In genomic region chr12:6919588-6919987, GRCh38 we compare ENCODE assay signal across 1 cellular context.
TF ChIP-seq lines count a peak whose summit lies in the region.

No MANE protein-coding gene starts in this region.

TF ChIP-seq in HepG2, 621 proteins besides CTCF, POLR2A, EP300 and RAD21:
- TF ChIP-seq ZNF749 (CRISPR knock-in tag; IDR thresholded peaks at IDR 0.05; ENCODE audit: borderline replicate concordance) = no peak
- TF ChIP-seq ZBTB43 (CRISPR knock-in tag; conservative IDR thresholded peaks at IDR 0.05) = no peak
- TF ChIP-seq, protein P1, sequence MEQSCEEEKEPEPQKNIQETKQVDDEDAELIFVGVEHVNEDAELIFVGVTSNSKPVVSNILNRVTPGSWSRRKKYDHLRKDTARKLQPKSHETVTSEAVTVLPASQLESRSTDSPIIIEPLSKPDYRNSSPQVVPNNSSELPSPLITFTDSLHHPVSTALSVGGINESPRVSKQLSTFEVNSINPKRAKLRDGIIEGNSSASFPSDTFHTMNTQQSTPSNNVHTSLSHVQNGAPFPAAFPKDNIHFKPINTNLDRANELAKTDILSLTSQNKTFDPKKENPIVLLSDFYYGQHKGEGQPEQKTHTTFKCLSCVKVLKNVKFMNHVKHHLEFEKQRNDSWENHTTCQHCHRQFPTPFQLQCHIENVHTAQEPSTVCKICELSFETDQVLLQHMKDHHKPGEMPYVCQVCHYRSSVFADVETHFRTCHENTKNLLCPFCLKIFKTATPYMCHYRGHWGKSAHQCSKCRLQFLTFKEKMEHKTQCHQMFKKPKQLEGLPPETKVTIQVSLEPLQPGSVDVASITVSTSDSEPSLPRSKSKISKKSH (CRISPR knock-in tag; IDR thresholded peaks at IDR 0.05; ENCODE audit: borderline replicate concordance) = no peak
- TF ChIP-seq, protein P2, sequence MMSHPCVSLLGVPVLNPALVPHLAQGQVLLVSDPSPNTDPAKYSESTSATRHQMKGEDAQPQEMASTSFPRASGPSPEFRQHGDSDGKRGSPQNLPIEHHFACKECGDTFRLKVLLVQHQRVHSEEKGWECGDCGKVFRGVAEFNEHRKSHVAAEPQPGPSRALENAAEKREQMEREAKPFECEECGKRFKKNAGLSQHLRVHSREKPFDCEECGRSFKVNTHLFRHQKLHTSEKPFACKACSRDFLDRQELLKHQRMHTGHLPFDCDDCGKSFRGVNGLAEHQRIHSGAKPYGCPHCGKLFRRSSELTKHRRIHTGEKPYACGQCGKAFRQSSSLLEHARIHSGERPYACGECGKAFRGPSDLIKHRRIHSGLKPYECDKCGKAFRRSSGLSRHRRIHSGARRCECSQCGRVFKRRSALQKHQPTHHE (CRISPR knock-in tag; IDR thresholded peaks at IDR 0.05; ENCODE audit: borderline replicate concordance) = no peak
- peak; percentile 23; the same call in 1 of the 2 replicates for TF ChIP-seq ZBTB38 (CRISPR knock-in tag; IDR thresholded peaks at IDR 0.05)
- no peak for TF ChIP-seq ZNF558 (CRISPR knock-in tag; IDR thresholded peaks at IDR 0.05; ENCODE audit: borderline replicate concordance)
- TF ChIP-seq, protein P3, sequence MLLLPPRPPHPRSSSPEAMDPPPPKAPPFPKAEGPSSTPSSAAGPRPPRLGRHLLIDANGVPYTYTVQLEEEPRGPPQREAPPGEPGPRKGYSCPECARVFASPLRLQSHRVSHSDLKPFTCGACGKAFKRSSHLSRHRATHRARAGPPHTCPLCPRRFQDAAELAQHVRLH (CRISPR knock-in tag; IDR thresholded peaks at IDR 0.05; ENCODE audit: borderline replicate concordance, low read depth) = no peak
- TF ChIP-seq, protein P4, sequence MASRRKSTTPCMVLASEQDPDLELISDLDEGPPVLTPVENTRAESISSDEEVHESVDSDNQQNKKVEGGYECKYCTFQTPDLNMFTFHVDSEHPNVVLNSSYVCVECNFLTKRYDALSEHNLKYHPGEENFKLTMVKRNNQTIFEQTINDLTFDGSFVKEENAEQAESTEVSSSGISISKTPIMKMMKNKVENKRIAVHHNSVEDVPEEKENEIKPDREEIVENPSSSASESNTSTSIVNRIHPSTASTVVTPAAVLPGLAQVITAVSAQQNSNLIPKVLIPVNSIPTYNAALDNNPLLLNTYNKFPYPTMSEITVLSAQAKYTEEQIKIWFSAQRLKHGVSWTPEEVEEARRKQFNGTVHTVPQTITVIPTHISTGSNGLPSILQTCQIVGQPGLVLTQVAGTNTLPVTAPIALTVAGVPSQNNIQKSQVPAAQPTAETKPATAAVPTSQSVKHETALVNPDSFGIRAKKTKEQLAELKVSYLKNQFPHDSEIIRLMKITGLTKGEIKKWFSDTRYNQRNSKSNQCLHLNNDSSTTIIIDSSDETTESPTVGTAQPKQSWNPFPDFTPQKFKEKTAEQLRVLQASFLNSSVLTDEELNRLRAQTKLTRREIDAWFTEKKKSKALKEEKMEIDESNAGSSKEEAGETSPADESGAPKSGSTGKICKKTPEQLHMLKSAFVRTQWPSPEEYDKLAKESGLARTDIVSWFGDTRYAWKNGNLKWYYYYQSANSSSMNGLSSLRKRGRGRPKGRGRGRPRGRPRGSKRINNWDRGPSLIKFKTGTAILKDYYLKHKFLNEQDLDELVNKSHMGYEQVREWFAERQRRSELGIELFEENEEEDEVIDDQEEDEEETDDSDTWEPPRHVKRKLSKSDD (CRISPR knock-in tag; IDR thresholded peaks at IDR 0.05; ENCODE audit: low read depth) = no peak
